1 cellular context compared by ENCODE assay signal in genomic region chr9:93095205-93096130, GRCh38.
TF ChIP-seq lines count a peak whose summit lies in the region.

No MANE protein-coding gene starts in this region.

TF ChIP-seq in HepG2, 621 proteins besides CTCF, POLR2A, EP300 and RAD21 (continued from another document and continues in another):
- TF ChIP-seq ZNF512B (CRISPR knock-in tag; IDR thresholded peaks at IDR 0.05; ENCODE audit: borderline replicate concordance) = no peak
- TF ChIP-seq SIX1 (CRISPR knock-in tag; IDR thresholded peaks at IDR 0.05; ENCODE audit: borderline replicate concordance) = peak; percentile 36; the same call in 1 of the 2 replicates
- TF ChIP-seq KDM1A (CRISPR knock-in tag; IDR thresholded peaks at IDR 0.05) = 0 out of 2 replicates have a peak, but pooled peaks have one; percentile 9
- peak; percentile 17; the same call in 1 of the 2 replicates for TF ChIP-seq ZSCAN9 (CRISPR knock-in tag; IDR thresholded peaks at IDR 0.05; ENCODE audit: borderline replicate concordance)
- no peak for TF ChIP-seq GLI4 (CRISPR knock-in tag; IDR thresholded peaks at IDR 0.05; ENCODE audit: borderline replicate concordance)
- TF ChIP-seq MEIS1 (CRISPR knock-in tag; IDR thresholded peaks at IDR 0.05; ENCODE audit: borderline replicate concordance) = peak; percentile 20; the same call in 1 of the 2 replicates
- TF ChIP-seq ZNF430 (CRISPR knock-in tag; IDR thresholded peaks at IDR 0.05) = peak; percentile 55; the same call in 1 of the 2 replicates
- 0 out of 2 replicates have a peak, but pooled peaks have one; percentile 55 for TF ChIP-seq THAP7 (CRISPR knock-in tag; IDR thresholded peaks at IDR 0.05)
- TF ChIP-seq JDP2 (CRISPR knock-in tag; IDR thresholded peaks at IDR 0.05; ENCODE audit: borderline replicate concordance) = no peak
- TF ChIP-seq DMAP1 (CRISPR knock-in tag; IDR thresholded peaks at IDR 0.05) = peak; percentile 60
- peak; percentile 63; the same call in 1 of the 2 replicates for TF ChIP-seq PHF21A (CRISPR knock-in tag; IDR thresholded peaks at IDR 0.05)
- 0 out of 2 replicates have a peak, but pooled peaks have one; percentile 30 for TF ChIP-seq ZNF513 (CRISPR knock-in tag; conservative IDR thresholded peaks at IDR 0.05)
- TF ChIP-seq BCL6 (CRISPR knock-in tag; IDR thresholded peaks at IDR 0.05) = no peak
- peak; percentile 40; the same call in 1 of the 2 replicates for TF ChIP-seq ARID4A (CRISPR knock-in tag; IDR thresholded peaks at IDR 0.05; ENCODE audit: borderline replicate concordance)
- no peak for TF ChIP-seq SOX6 (IDR thresholded peaks at IDR 0.05)
- peak; percentile 31; the same call in 1 of the 2 replicates for TF ChIP-seq SOX6 (CRISPR knock-in tag; IDR thresholded peaks at IDR 0.05)
- no peak for TF ChIP-seq ZNF775 (CRISPR knock-in tag; IDR thresholded peaks at IDR 0.05; ENCODE audit: borderline replicate concordance)
- TF ChIP-seq MYC (CRISPR knock-in tag; IDR thresholded peaks at IDR 0.05; ENCODE audit: borderline replicate concordance) = peak; percentile 13; the same call in 1 of the 2 replicates
- peak; percentile 46; the same call in 1 of the 2 replicates for TF ChIP-seq TARDBP (CRISPR knock-in tag; IDR thresholded peaks at IDR 0.05)
- TF ChIP-seq ZFY (CRISPR knock-in tag; IDR thresholded peaks at IDR 0.05) = peak; percentile 83
- TF ChIP-seq THAP11 (CRISPR knock-in tag; IDR thresholded peaks at IDR 0.05) = peak; percentile 14; the same call in 1 of the 2 replicates
- TF ChIP-seq ZNF503 (CRISPR knock-in tag; IDR thresholded peaks at IDR 0.05) = 0 out of 2 replicates have a peak, but pooled peaks have one; percentile 38
- no peak for TF ChIP-seq SMAD3 (CRISPR knock-in tag; IDR thresholded peaks at IDR 0.05)
- TF ChIP-seq ATF3 (CRISPR knock-in tag; IDR thresholded peaks at IDR 0.05) = no peak
- TF ChIP-seq YY1 (IDR thresholded peaks at IDR 0.05; ENCODE audit: insufficient read depth, insufficient replicate concordance, low read depth, low read length) = peak; percentile 48
- TF ChIP-seq HOXA5 (CRISPR knock-in tag; IDR thresholded peaks at IDR 0.05) = peak; percentile 49
- TF ChIP-seq NFYC (CRISPR knock-in tag; IDR thresholded peaks at IDR 0.05) = 0 out of 2 replicates have a peak, but pooled peaks have one; percentile 34
- no peak for TF ChIP-seq DNMT1 (CRISPR knock-in tag; IDR thresholded peaks at IDR 0.05)
- TF ChIP-seq MLLT10 (CRISPR knock-in tag; IDR thresholded peaks at IDR 0.05) = no peak
- TF ChIP-seq NPAS2 (CRISPR knock-in tag; IDR thresholded peaks at IDR 0.05; ENCODE audit: borderline replicate concordance) = no peak
- peak; percentile 48; the same call in 1 of the 2 replicates for TF ChIP-seq KDM5B (CRISPR knock-in tag; IDR thresholded peaks at IDR 0.05; ENCODE audit: borderline replicate concordance)
- no peak for TF ChIP-seq ARNTL (CRISPR knock-in tag; IDR thresholded peaks at IDR 0.05)
- peak; percentile 72 for TF ChIP-seq AGO2 (optimal IDR thresholded peaks at IDR 0.05; ENCODE audit: low read depth, low read length)
- no peak for TF ChIP-seq HMGXB4 (CRISPR knock-in tag; IDR thresholded peaks at IDR 0.05; ENCODE audit: borderline replicate concordance in 1 of 2, low read depth in 1 of 2)
- peak; percentile 75 for TF ChIP-seq ZNF770 (CRISPR knock-in tag; IDR thresholded peaks at IDR 0.05)
- TF ChIP-seq FOXO1 (CRISPR knock-in tag; IDR thresholded peaks at IDR 0.05) = peak; percentile 26; the same call in 1 of the 2 replicates
- TF ChIP-seq TAF1 (CRISPR knock-in tag; IDR thresholded peaks at IDR 0.05) = peak; percentile 41
- TF ChIP-seq TBX2 (CRISPR knock-in tag; IDR thresholded peaks at IDR 0.05; ENCODE audit: borderline replicate concordance) = peak; percentile 25; the same call in 1 of the 2 replicates
- TF ChIP-seq FOXC1 (CRISPR knock-in tag; IDR thresholded peaks at IDR 0.05; ENCODE audit: borderline replicate concordance) = no peak; the same call in 1 of the 2 replicates
- no peak for TF ChIP-seq HNF1A (IDR thresholded peaks at IDR 0.05; ENCODE audit: low read depth)
- peak; percentile 50; the same call in 1 of the 2 replicates for TF ChIP-seq HNF1A (CRISPR knock-in tag; IDR thresholded peaks at IDR 0.05; ENCODE audit: borderline replicate concordance)
